In genomic region chr20:33569290-33570094, GRCh38 we compare ENCODE assay signal across 1 cellular context.
TF ChIP-seq lines count a peak whose summit lies in the region.

No MANE protein-coding gene starts in this region.

TF ChIP-seq in HepG2, 621 proteins besides CTCF, POLR2A, EP300 and RAD21 (continued from another document):
- TF ChIP-seq ZNF687 (CRISPR knock-in tag; IDR thresholded peaks at IDR 0.05) (no peak), HDAC1 (CRISPR knock-in tag; IDR thresholded peaks at IDR 0.05) (peak; percentile 47; the same call in 1 of the 2 replicates), REXO4 (CRISPR knock-in tag; IDR thresholded peaks at IDR 0.05; ENCODE audit: borderline replicate concordance) (no peak), RFX1 (IDR thresholded peaks at IDR 0.05) (no peak), ZNF331 (CRISPR knock-in tag; IDR thresholded peaks at IDR 0.05) (peak; percentile 55; the same call in 1 of the 2 replicates), ARID3A (IDR thresholded peaks at IDR 0.05; ENCODE audit: low read depth, low read length) (0 out of 2 replicates have a peak, but pooled peaks have one; percentile 50), MIER3 (CRISPR knock-in tag; IDR thresholded peaks at IDR 0.05; ENCODE audit: borderline replicate concordance) (0 out of 2 replicates have a peak, but pooled peaks have one; percentile 37), ZNF451 (CRISPR knock-in tag; IDR thresholded peaks at IDR 0.05) (no peak), STAT6 (CRISPR knock-in tag; IDR thresholded peaks at IDR 0.05; ENCODE audit: borderline replicate concordance) (no peak), ZMAT5 (CRISPR knock-in tag; IDR thresholded peaks at IDR 0.05; ENCODE audit: borderline replicate concordance, low read depth) (no peak), ATM (IDR thresholded peaks at IDR 0.05; ENCODE audit: borderline replicate concordance) (no peak), POLR2AphosphoS5 (IDR thresholded peaks at IDR 0.05; ENCODE audit: low read depth, low read length) (no peak), MBNL3 (CRISPR knock-in tag; conservative IDR thresholded peaks at IDR 0.05) (no peak), KAT8 (CRISPR knock-in tag; IDR thresholded peaks at IDR 0.05) (peak; percentile 44; the same call in 1 of the 2 replicates), ARID2 (CRISPR knock-in tag; IDR thresholded peaks at IDR 0.05; ENCODE audit: borderline replicate concordance) (no peak), SNAPC4 (CRISPR knock-in tag; IDR thresholded peaks at IDR 0.05) (no peak), IRF2 (CRISPR knock-in tag; IDR thresholded peaks at IDR 0.05) (peak; percentile 75; the same call in 1 of the 2 replicates), STAG1 (CRISPR knock-in tag; IDR thresholded peaks at IDR 0.05) (no peak), FOXA1 (IDR thresholded peaks at IDR 0.05) (no peak), FOXA1 (CRISPR knock-in tag; IDR thresholded peaks at IDR 0.05) (peak; percentile 43; the same call in 1 of the 2 replicates), E2F1 (CRISPR knock-in tag; IDR thresholded peaks at IDR 0.05) (no peak), ZNF274 (CRISPR knock-in tag; IDR thresholded peaks at IDR 0.05) (0 out of 2 replicates have a peak, but pooled peaks have one; percentile 30), PRMT3 (CRISPR knock-in tag; IDR thresholded peaks at IDR 0.05; ENCODE audit: borderline replicate concordance, low read depth) (no peak), KLF12 (CRISPR knock-in tag; IDR thresholded peaks at IDR 0.05; ENCODE audit: borderline replicate concordance) (no peak), ZGPAT (CRISPR knock-in tag; IDR thresholded peaks at IDR 0.05) (peak; percentile 57; the same call in 1 of the 2 replicates), SIN3A (IDR thresholded peaks at IDR 0.05; ENCODE audit: borderline replicate concordance, low read depth, low read length) (no peak), ZNF75D (CRISPR knock-in tag; IDR thresholded peaks at IDR 0.05; ENCODE audit: borderline replicate concordance) (no peak), ZNF747 (CRISPR knock-in tag; IDR thresholded peaks at IDR 0.05; ENCODE audit: borderline replicate concordance) (no peak), TBP (CRISPR knock-in tag; IDR thresholded peaks at IDR 0.05) (no peak), ELF4 (CRISPR knock-in tag; IDR thresholded peaks at IDR 0.05; ENCODE audit: borderline replicate concordance) (0 out of 2 replicates have a peak, but pooled peaks have one; percentile 58), ZNF766 (CRISPR knock-in tag; IDR thresholded peaks at IDR 0.05; ENCODE audit: borderline replicate concordance) (no peak), RFX5 (IDR thresholded peaks at IDR 0.05; ENCODE audit: low read depth, low read length) (no peak), TEF (CRISPR knock-in tag; IDR thresholded peaks at IDR 0.05) (no peak), HDAC2 (CRISPR knock-in tag; IDR thresholded peaks at IDR 0.05) (no peak), ZSCAN29 (CRISPR knock-in tag; conservative IDR thresholded peaks at IDR 0.05) (no peak)
TF ChIP-seq in HepG2: peak in this region for 49.
